Comparison of ENCODE assay signal across 8 cellular contexts in genomic region chr17:57255182-57255775, GRCh38. TPM values are rescaled to one million over a fixed set of nuclear protein-coding genes. Genes with fewer than 3 reads are reported as not detected.
DNase-seq lines count a peak whose midpoint lies in the region; ATAC-seq and TF ChIP-seq lines count a peak whose summit lies in the region.

No MANE protein-coding gene starts in this region.

- peaks cover 25% of the 10 kb centered on the region for H3K4me1 Mint-ChIP-seq in activated T-helper 17 cell treated with anti-CD3 and anti-CD28 coated beads, Interleukin-2, amount 50 U/mL, for 72 hours

- no peak for TF ChIP-seq EP300 in SK-N-SH (IDR thresholded peaks at IDR 0.05; ENCODE audit: borderline replicate concordance in 1 of 2, low read depth in 1 of 2, low read length in 1 of 2)

- H3K9me2 ChIP-seq in SK-N-SH, result no peaks in the 10 kb centered on the region

- CTCF ChIA-PET in SK-N-SH (lab: Yijun Ruan, JAX) (interaction anchor here (1.4 kb wide), 1 partner anchor 343 kb away, joined by 3 read pairs; no protein-coding TSS in a partner anchor), GM10248 (lab: Yijun Ruan, JAX) (interaction anchor here (1.3 to 5.0 kb wide), 2 partner anchors 12 to 17 kb away, joined by 4 to 70 read pairs; no protein-coding TSS in a partner anchor)

- no peaks in the 10 kb centered on the region for H3K27me3 Mint-ChIP-seq in activated T-helper 17 cell treated with anti-CD3 and anti-CD28 coated beads, Interleukin-2, amount 50 U/mL, for 72 hours

- H3F3A ChIP-seq in SK-N-SH (replicated peaks; ENCODE audit: insufficient read depth), result peaks cover 14% of the 10 kb centered on the region

- no peak for ATAC-seq in SK-N-SH treated with all-trans-retinoic acid at 6 μM for 48 hours
- no peak for ATAC-seq in activated T-helper 17 cell treated with anti-CD3 and anti-CD28 coated beads, Interleukin-2, amount 50 U/mL, for 72 hours (replicated peaks)

- peak overlapping the region; percentile 88 for H3K4me3 Mint-ChIP-seq in activated T-helper 17 cell treated with anti-CD3 and anti-CD28 coated beads, Interleukin-2, amount 50 U/mL, for 72 hours

- peak overlapping the region; percentile 88 for H3K27ac Mint-ChIP-seq in activated T-helper 17 cell treated with anti-CD3 and anti-CD28 coated beads, Interleukin-2, amount 50 U/mL, for 72 hours

- H3K36me3 ChIP-seq in SK-N-SH (replicated peaks in 1 of 2; ENCODE audit: control insufficient read depth in 1 of 2, insufficient read depth in 2 of 2, low read length in 1 of 2) (peaks cover 3 to 12% of the 10 kb centered on the region in 2 experiments), iPS-20b (ENCODE audit: insufficient read depth, low read depth, low read length) (peaks cover 1% of the 10 kb centered on the region; the same call in 1 of the 2 replicates), subcutaneous abdominal adipose tissue (ENCODE audit: control insufficient read depth in 5 of 5, insufficient read depth in 5 of 5, low read length in 5 of 5) (no peaks in the 10 kb centered on the region)

- H3K9me3 Mint-ChIP-seq in activated T-helper 17 cell treated with anti-CD3 and anti-CD28 coated beads, Interleukin-2, amount 50 U/mL, for 72 hours, result no peaks in the 10 kb centered on the region

- H3K9ac ChIP-seq in SK-N-SH (peak overlapping the region; percentile 74), iPS-20b (ENCODE audit: low read depth, low read length) (peak overlapping the region; percentile 78; the same call in 1 of the 2 replicates), subcutaneous abdominal adipose tissue (ENCODE audit: low read length in 5 of 5) (peak overlapping the region in 4 of 5 donors; percentile 60 to 80 (median 76))

- H3K4me1 ChIP-seq in SK-N-SH (ENCODE audit: control insufficient read depth in 1 of 2, insufficient read depth in 2 of 2, low read depth in 1 of 2, low read length in 1 of 2), result peaks cover 10 to 23% of the 10 kb centered on the region in 2 experiments; a peak in 3 of 4 replicates
- H3K4me1 ChIP-seq in iPS-20b (ENCODE audit: insufficient read depth, low read length), result peaks cover 20% of the 10 kb centered on the region; the same call in 1 of the 2 replicates
- H3K4me1 ChIP-seq in subcutaneous abdominal adipose tissue (ENCODE audit: control insufficient read depth in 5 of 5, insufficient read depth in 5 of 5, low read length in 5 of 5), result peaks cover 2 to 26% (median 22%) of the 10 kb centered on the region in 5 donors

- H3K27ac ChIP-seq in SK-N-SH (ENCODE audit: low read depth in 2 of 2, low read length in 1 of 2) (peak overlapping the region; percentile 60 to 87), iPS-20b (ENCODE audit: low read length) (no peak overlapping the region), subcutaneous abdominal adipose tissue (ENCODE audit: low read depth, low read length) (peak overlapping the region; percentile 60)

- 51% methylated on average over 16 of the region's 16 CpGs for WGBS in SK-N-SH (ENCODE audit: low lambda C conversion rate)

- peak overlapping the region; percentile 97 for H2AFZ ChIP-seq in SK-N-SH (ENCODE audit: low read depth)

- H3K79me2 ChIP-seq in SK-N-SH (ENCODE audit: insufficient read depth), result peaks cover 28% of the 10 kb centered on the region

- H3K27me3 ChIP-seq in SK-N-SH (ENCODE audit: insufficient read depth) (no peaks in the 10 kb centered on the region), iPS-20b (ENCODE audit: insufficient read depth, low read length) (peaks cover 16% of the 10 kb centered on the region), subcutaneous abdominal adipose tissue (ENCODE audit: control insufficient read depth in 5 of 5, insufficient read depth in 4 of 5, low read length in 5 of 5) (no peaks in the 10 kb centered on the region)

- POLR2A ChIA-PET in SK-N-SH (lab: Yijun Ruan, JAX) (no interaction called here), GM10248 (lab: Yijun Ruan, JAX) (no interaction called here)

- peak overlapping the region; percentile 94 for H3K4me2 ChIP-seq in SK-N-SH

- TF ChIP-seq CTCF in SK-N-SH (IDR thresholded peaks at IDR 0.05) (no peak), GM10248 (IDR thresholded peaks at IDR 0.05; ENCODE audit: control extremely low read depth, extremely low read depth, low read depth, missing control alignments) (no peak)

- H3K9me3 ChIP-seq in SK-N-SH (peaks cover 13% of the 10 kb centered on the region), iPS-20b (ENCODE audit: insufficient read depth, low read depth, low read length) (peaks cover 6% of the 10 kb centered on the region; the same call in 1 of the 2 replicates), subcutaneous abdominal adipose tissue (ENCODE audit: control insufficient read depth in 5 of 5, low read length in 5 of 5) (peaks cover 0 to 11% (median 0%) of the 10 kb centered on the region in 5 donors)

- no peak for TF ChIP-seq RAD21 in SK-N-SH (IDR thresholded peaks at IDR 0.05; ENCODE audit: low read length)

- no peaks in the 10 kb centered on the region for H4K20me1 ChIP-seq in SK-N-SH (ENCODE audit: insufficient read depth)

- no peak for DNase-seq in SK-N-SH
- no peak for DNase-seq in glomerular visceral epithelial cell (ENCODE audit: extremely low spot score)
- no peak for DNase-seq in GM10248 (ENCODE audit: extremely low spot score)
- DNase-seq in NCI-H2081 (lab: John Stamatoyannopoulos, UW), result no peak

- H3K4me3 ChIP-seq in SK-N-SH (ENCODE audit: low read depth in 2 of 2, low read length in 1 of 2) (peak overlapping the region; percentile 81 to 88), iPS-20b (ENCODE audit: low read length) (peak overlapping the region; percentile 83), subcutaneous abdominal adipose tissue (ENCODE audit: low read depth in 1 of 5, low read length in 5 of 5) (peak overlapping the region; percentile 67 to 80 (median 73))

- H3K36me3 Mint-ChIP-seq in activated T-helper 17 cell treated with anti-CD3 and anti-CD28 coated beads, Interleukin-2, amount 50 U/mL, for 72 hours (ENCODE audit: low read depth), result peaks cover 37% of the 10 kb centered on the region

TF ChIP-seq in SK-N-SH, 30 proteins besides CTCF, POLR2A, EP300 and RAD21:
- no peak for TF ChIP-seq ZBTB33 (IDR thresholded peaks at IDR 0.05; ENCODE audit: borderline replicate concordance, low read depth)
- TF ChIP-seq, protein P1, sequence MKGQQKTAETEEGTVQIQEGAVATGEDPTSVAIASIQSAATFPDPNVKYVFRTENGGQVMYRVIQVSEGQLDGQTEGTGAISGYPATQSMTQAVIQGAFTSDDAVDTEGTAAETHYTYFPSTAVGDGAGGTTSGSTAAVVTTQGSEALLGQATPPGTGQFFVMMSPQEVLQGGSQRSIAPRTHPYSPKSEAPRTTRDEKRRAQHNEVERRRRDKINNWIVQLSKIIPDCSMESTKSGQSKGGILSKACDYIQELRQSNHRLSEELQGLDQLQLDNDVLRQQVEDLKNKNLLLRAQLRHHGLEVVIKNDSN (IDR thresholded peaks at IDR 0.05; ENCODE audit: borderline replicate concordance, low read depth), result peak; percentile 35; the same call in 1 of the 2 replicates

TF ChIP-seq in SK-N-SH treated with all-trans-retinoic acid at 6 μM for 48 hours, 23 proteins besides CTCF, POLR2A, EP300 and RAD21 (continues in another document):
- TF ChIP-seq, protein P2, sequence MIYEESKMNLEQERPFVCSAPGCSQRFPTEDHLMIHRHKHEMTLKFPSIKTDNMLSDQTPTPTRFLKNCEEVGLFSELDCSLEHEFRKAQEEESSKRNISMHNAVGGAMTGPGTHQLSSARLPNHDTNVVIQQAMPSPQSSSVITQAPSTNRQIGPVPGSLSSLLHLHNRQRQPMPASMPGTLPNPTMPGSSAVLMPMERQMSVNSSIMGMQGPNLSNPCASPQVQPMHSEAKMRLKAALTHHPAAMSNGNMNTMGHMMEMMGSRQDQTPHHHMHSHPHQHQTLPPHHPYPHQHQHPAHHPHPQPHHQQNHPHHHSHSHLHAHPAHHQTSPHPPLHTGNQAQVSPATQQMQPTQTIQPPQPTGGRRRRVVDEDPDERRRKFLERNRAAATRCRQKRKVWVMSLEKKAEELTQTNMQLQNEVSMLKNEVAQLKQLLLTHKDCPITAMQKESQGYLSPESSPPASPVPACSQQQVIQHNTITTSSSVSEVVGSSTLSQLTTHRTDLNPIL (CRISPR knock-in tag; IDR thresholded peaks at IDR 0.05; ENCODE audit: low read depth), result no peak
- TF ChIP-seq ZNF70 (CRISPR knock-in tag; IDR thresholded peaks at IDR 0.05) (no peak), PATZ1 (CRISPR knock-in tag; IDR thresholded peaks at IDR 0.05; ENCODE audit: borderline replicate concordance) (no peak), BACH2 (CRISPR knock-in tag; IDR thresholded peaks at IDR 0.05; ENCODE audit: borderline replicate concordance) (no peak), ZNF8 (CRISPR knock-in tag; IDR thresholded peaks at IDR 0.05) (no peak), ARNTL (CRISPR knock-in tag; IDR thresholded peaks at IDR 0.05; ENCODE audit: borderline replicate concordance, low read depth) (no peak), TOX (CRISPR knock-in tag; IDR thresholded peaks at IDR 0.05; ENCODE audit: borderline replicate concordance) (no peak), ESRRG (CRISPR knock-in tag; IDR thresholded peaks at IDR 0.05) (no peak), ZC3H10 (CRISPR knock-in tag; IDR thresholded peaks at IDR 0.05) (no peak), ZFP30 (CRISPR knock-in tag; IDR thresholded peaks at IDR 0.05) (no peak), ISL1 (CRISPR knock-in tag; IDR thresholded peaks at IDR 0.05) (no peak), PPARA (CRISPR knock-in tag; IDR thresholded peaks at IDR 0.05; ENCODE audit: borderline replicate concordance) (no peak)

RNA-seq across cellular contexts. Expression of gene MSI2, which starts 1.0 kb away (rescaled TPM):
- 24.1 and 25.5 TPM in 2 replicates for polyA plus RNA-seq in SK-N-SH (2012; rRNA removed)
- 23.2 and 23.5 TPM in 2 replicates for polyA plus RNA-seq in SK-N-SH (2012; cell fraction: cytosol; rRNA removed)
- 25.7 and 34.7 TPM in 2 replicates for polyA plus RNA-seq in SK-N-SH (2012; cell fraction: nucleus; rRNA removed)
- 100 to 1,000 TPM in 1 of 2 donors, 10 to 100 TPM in 1; 96.3 to 128 TPM for total RNA-seq in activated T-helper 17 cell treated with anti-CD3 and anti-CD28 coated beads, Interleukin-2, amount 50 U/mL, for 72 hours
